ENCODE assay signal across 22 cellular contexts in genomic region chr22:26574001-26574723, GRCh38. TPM values are rescaled to one million over a fixed set of nuclear protein-coding genes. Genes with fewer than 3 reads are reported as not detected.
A peak's percentile ranks its signal among the peaks of the same experiment; 100 is the strongest.
DNase-seq lines count a peak whose midpoint lies in the region; ATAC-seq and TF ChIP-seq lines count a peak whose summit lies in the region.
"Had no signal": no experiment of that assay in that cellular context is flagged by ENCODE, and none has a peak within 500 bp of the region (broad histone marks: within the 10 kb centered on the region; RNA-seq: fewer than 3 reads in every experiment).

No MANE protein-coding gene starts in this region.

- peak overlapping the region; percentile 27 for H3K27ac Mint-ChIP-seq in activated CD4-positive, alpha-beta T cell treated with anti-CD3 and anti-CD28 coated beads for 36 hours
- no peak overlapping the region for H3K27ac Mint-ChIP-seq in activated CD4-positive, alpha-beta T cell treated with anti-CD3 and anti-CD28 coated beads, Interleukin-2, amount 10 ng/mL, durations not matched to agents 7 days and 5 days
- H3K27ac Mint-ChIP-seq in activated T-helper 17 cell treated with anti-CD3 and anti-CD28 coated beads, Interleukin-2, amount 50 U/mL, for 72 hours: peak overlapping the region; percentile 9
- H3K27ac Mint-ChIP-seq: T-helper 2 cell treated with Interferon-gamma antibody and Interleukin-4, amounts not matched to agents 5 μg/mL and 100 μg/mL, for 36 hours had no signal

- 57 to 78% methylated on average over 3 to 7 of the region's 7 CpGs for WGBS in upper lobe of left lung, 2 donors
- WGBS in sigmoid colon, 2 donors: 79 to 82% methylated on average over 7 of the region's 7 CpGs

- intact Hi-C loops in activated CD4-positive, alpha-beta T cell treated with anti-CD3 and anti-CD28 coated beads for 36 hours (cut with DNase I, micrococcal nuclease): no loop called here
- intact Hi-C loops in left lung (cut with DNase I): no loop called here
- intact Hi-C loops in sigmoid colon (cut with DNase I): no loop called here

- no peak overlapping the region for H3K4me3 Mint-ChIP-seq in activated CD4-positive, alpha-beta T cell treated with anti-CD3 and anti-CD28 coated beads for 36 hours
- H3K4me3 Mint-ChIP-seq in activated CD4-positive, alpha-beta T cell treated with anti-CD3 and anti-CD28 coated beads, Interleukin-2, amount 10 ng/mL, durations not matched to agents 7 days and 5 days: no peak overlapping the region
- no peak overlapping the region for H3K4me3 Mint-ChIP-seq in activated T-helper 17 cell treated with anti-CD3 and anti-CD28 coated beads, Interleukin-2, amount 50 U/mL, for 72 hours
- H3K4me3 Mint-ChIP-seq: T-helper 2 cell treated with Interferon-gamma antibody and Interleukin-4, amounts not matched to agents 5 μg/mL and 100 μg/mL, for 36 hours had no signal

- no peaks in the 10 kb centered on the region for H3K9me3 Mint-ChIP-seq in activated CD4-positive, alpha-beta T cell treated with anti-CD3 and anti-CD28 coated beads for 36 hours (ENCODE audit: low read depth)
- no peaks in the 10 kb centered on the region for H3K9me3 Mint-ChIP-seq in activated CD4-positive, alpha-beta T cell treated with anti-CD3 and anti-CD28 coated beads, Interleukin-2, amount 10 ng/mL, durations not matched to agents 7 days and 5 days
- H3K9me3 Mint-ChIP-seq in activated T-helper 17 cell treated with anti-CD3 and anti-CD28 coated beads, Interleukin-2, amount 50 U/mL, for 72 hours: no peaks in the 10 kb centered on the region
- H3K9me3 Mint-ChIP-seq: T-helper 2 cell treated with Interferon-gamma antibody and Interleukin-4, amounts not matched to agents 5 μg/mL and 100 μg/mL, for 36 hours had no signal

- H3K4me3 ChIP-seq in left lung (no peak overlapping the region), upper lobe of left lung (no peak overlapping the region), sigmoid colon (no peak overlapping the region)
- H3K4me3 ChIP-seq: MG63, PC-9, SJCRH30 had no signal

- H3K9me3 ChIP-seq in left lung: no peaks in the 10 kb centered on the region
- H3K9me3 ChIP-seq in upper lobe of left lung: no peaks in the 10 kb centered on the region
- H3K9me3 ChIP-seq in sigmoid colon: no peaks in the 10 kb centered on the region
- H3K9me3 ChIP-seq: BE2C, MG63, SJCRH30 had no signal

- H3K36me3 ChIP-seq in left lung (peaks cover 0 to 4% of the 10 kb centered on the region in 2 donors), upper lobe of left lung (no peaks in the 10 kb centered on the region), sigmoid colon (no peaks in the 10 kb centered on the region)
- H3K36me3 ChIP-seq: BE2C, MG63, SJCRH30 had no signal

- POLR2A ChIA-PET in activated CD4-positive, alpha-beta T cell treated with anti-CD3 and anti-CD28 coated beads for 36 hours (lab: Charles Lee): no interaction called here
- POLR2A ChIA-PET in activated CD4-positive, alpha-beta T cell treated with anti-CD3 and anti-CD28 coated beads, Interleukin-2, amount 10 ng/mL, durations not matched to agents 7 days and 5 days (lab: Charles Lee): no interaction called here

- no peak for DNase-seq in activated CD4-positive, alpha-beta T cell treated with anti-CD3 and anti-CD28 coated beads for 36 hours
- no peak for DNase-seq in activated CD4-positive, alpha-beta T cell treated with anti-CD3 and anti-CD28 coated beads, Interleukin-2, amount 10 ng/mL, durations not matched to agents 7 days and 5 days
- DNase-seq in left lung: no peak
- no peak for DNase-seq in upper lobe of left lung
- no peak for DNase-seq in ecto neural progenitor cell (ENCODE audit: low spot score)
- DNase-seq in sigmoid colon: no peak
- DNase-seq in cerebellum (ENCODE audit: low spot score): no peak
- DNase-seq: activated CD4-positive, CD25-positive, alpha-beta regulatory T cell treated with anti-CD3 and anti-CD28 coated beads, Interleukin-2, amount 50 U/mL, for 72 hours; activated effector memory CD4-positive, alpha-beta T cell treated with Interleukin-2 at 50 U/mL for 16 hours; aorta; BE2C; GOT3; MG63; NCI-H82; PC-9; SJCRH30; stimulated activated CD4-positive, alpha-beta T cell treated with anti-CD3 and anti-CD28 coated beads, Interleukin-2, amount 100 ng/mL, for 24 hours had no signal

- CTCF ChIA-PET in activated CD4-positive, alpha-beta T cell treated with anti-CD3 and anti-CD28 coated beads for 36 hours (lab: Charles Lee): interaction anchor here (0.5 kb wide), 1 partner anchor 23 kb away, joined by 3 read pairs; no protein-coding TSS in a partner anchor
- CTCF ChIA-PET in activated CD4-positive, alpha-beta T cell treated with anti-CD3 and anti-CD28 coated beads, Interleukin-2, amount 10 ng/mL, durations not matched to agents 7 days and 5 days (lab: Charles Lee): no interaction called here

- H3K27ac ChIP-seq in left lung (peak overlapping the region; percentile 70 to 86), upper lobe of left lung (peak overlapping the region; percentile 45 to 91 (median 80)), sigmoid colon (peak overlapping the region in 2 of 4 donors; percentile 32 to 42)
- H3K27ac ChIP-seq: 22Rv1, PC-9, SJCRH30 had no signal

- no peak for ATAC-seq in activated CD4-positive, alpha-beta T cell treated with anti-CD3 and anti-CD28 coated beads for 36 hours
- ATAC-seq in activated T-helper 17 cell treated with anti-CD3 and anti-CD28 coated beads, Interleukin-2, amount 50 U/mL, for 72 hours (replicated peaks): no peak
- ATAC-seq in left lung: no peak
- ATAC-seq in upper lobe of left lung (ENCODE audit: low FRiP score in 2 of 2): no peak

- peaks cover 18% of the 10 kb centered on the region for H3K4me1 Mint-ChIP-seq in activated CD4-positive, alpha-beta T cell treated with anti-CD3 and anti-CD28 coated beads for 36 hours
- H3K4me1 Mint-ChIP-seq in activated CD4-positive, alpha-beta T cell treated with anti-CD3 and anti-CD28 coated beads, Interleukin-2, amount 10 ng/mL, durations not matched to agents 7 days and 5 days: peaks cover 44% of the 10 kb centered on the region
- peaks cover 29% of the 10 kb centered on the region for H3K4me1 Mint-ChIP-seq in activated T-helper 17 cell treated with anti-CD3 and anti-CD28 coated beads, Interleukin-2, amount 50 U/mL, for 72 hours

- no peak for TF ChIP-seq EP300 in upper lobe of left lung (IDR thresholded peaks at IDR 0.05)
- no peak for TF ChIP-seq EP300 in sigmoid colon (IDR thresholded peaks at IDR 0.05)

- no peaks in the 10 kb centered on the region for H3K27me3 ChIP-seq in left lung
- H3K27me3 ChIP-seq in upper lobe of left lung: no peaks in the 10 kb centered on the region
- H3K27me3 ChIP-seq in sigmoid colon: no peaks in the 10 kb centered on the region
- H3K27me3 ChIP-seq: BE2C, MG63, SJCRH30 had no signal

- TF ChIP-seq CTCF in left lung (IDR thresholded peaks at IDR 0.05) (no peak), upper lobe of left lung (IDR thresholded peaks at IDR 0.05) (no peak), sigmoid colon (IDR thresholded peaks at IDR 0.05) (no peak)

- H3K27me3 Mint-ChIP-seq in activated CD4-positive, alpha-beta T cell treated with anti-CD3 and anti-CD28 coated beads for 36 hours: no peaks in the 10 kb centered on the region
- H3K27me3 Mint-ChIP-seq in activated CD4-positive, alpha-beta T cell treated with anti-CD3 and anti-CD28 coated beads, Interleukin-2, amount 10 ng/mL, durations not matched to agents 7 days and 5 days: no peaks in the 10 kb centered on the region
- H3K27me3 Mint-ChIP-seq in activated T-helper 17 cell treated with anti-CD3 and anti-CD28 coated beads, Interleukin-2, amount 50 U/mL, for 72 hours: no peaks in the 10 kb centered on the region

- TF ChIP-seq POLR2A in upper lobe of left lung (IDR thresholded peaks at IDR 0.05): no peak
- no peak for TF ChIP-seq POLR2A in sigmoid colon (IDR thresholded peaks at IDR 0.05)

- peaks cover 6% of the 10 kb centered on the region for H3K36me3 Mint-ChIP-seq in activated CD4-positive, alpha-beta T cell treated with anti-CD3 and anti-CD28 coated beads for 36 hours (ENCODE audit: low read depth)
- H3K36me3 Mint-ChIP-seq in activated CD4-positive, alpha-beta T cell treated with anti-CD3 and anti-CD28 coated beads, Interleukin-2, amount 10 ng/mL, durations not matched to agents 7 days and 5 days (ENCODE audit: low read depth): peaks cover 13% of the 10 kb centered on the region
- peaks cover 21% of the 10 kb centered on the region for H3K36me3 Mint-ChIP-seq in activated T-helper 17 cell treated with anti-CD3 and anti-CD28 coated beads, Interleukin-2, amount 50 U/mL, for 72 hours (ENCODE audit: low read depth)

- peaks cover 9 to 97% of the 10 kb centered on the region in 2 donors for H3K4me1 ChIP-seq in left lung
- peaks cover 61 to 80% (median 67%) of the 10 kb centered on the region in 4 donors for H3K4me1 ChIP-seq in upper lobe of left lung
- H3K4me1 ChIP-seq in sigmoid colon: peaks cover 0 to 9% (median 0%) of the 10 kb centered on the region in 4 donors
- H3K4me1 ChIP-seq: BE2C, SJCRH30 had no signal

RNA-seq across cellular contexts. Expression of gene TPST2, which starts 15.8 kb away (rescaled TPM):
- 10 to 100 TPM; 17.4 to 18.3 TPM for total RNA-seq in activated CD4-positive, alpha-beta T cell treated with anti-CD3 and anti-CD28 coated beads for 36 hours
- 10 to 100 TPM; 25.9 to 26.3 TPM for total RNA-seq in activated CD4-positive, alpha-beta T cell treated with anti-CD3 and anti-CD28 coated beads, Interleukin-2, amount 10 ng/mL, durations not matched to agents 7 days and 5 days
- 10 to 100 TPM; 23.2 to 27.5 TPM for total RNA-seq in activated T-helper 17 cell treated with anti-CD3 and anti-CD28 coated beads, Interleukin-2, amount 50 U/mL, for 72 hours
- total RNA-seq in left lung (10 to 100 TPM; 51.4 to 69.0 TPM), upper lobe of left lung (100 to 1,000 TPM in 2 of 6 donors, 10 to 100 TPM in 4; 50.5 to 253 (median 95.8) TPM), sigmoid colon (10 to 100 TPM; 15.9 to 24.3 (median 17.2) TPM), cerebellum (8.3 TPM)
- 10 to 100 TPM in 1 of 3 donors, 1 to 10 TPM in 2; 5.1 to 13.8 (median 5.4) TPM for polyA plus RNA-seq in sigmoid colon

RNA-seq across cellular contexts. Expression of gene CRYBB1, which starts 43.7 kb away (rescaled TPM):
- not detected for total RNA-seq in activated CD4-positive, alpha-beta T cell treated with anti-CD3 and anti-CD28 coated beads for 36 hours
- not detected for total RNA-seq in activated CD4-positive, alpha-beta T cell treated with anti-CD3 and anti-CD28 coated beads, Interleukin-2, amount 10 ng/mL, durations not matched to agents 7 days and 5 days
- total RNA-seq in activated T-helper 17 cell treated with anti-CD3 and anti-CD28 coated beads, Interleukin-2, amount 50 U/mL, for 72 hours: not detected
- total RNA-seq in left lung (1 to 10 TPM; 1.0 to 1.3 TPM), upper lobe of left lung (under 1 TPM in 2 of 6 donors, not detected in 4; 0.26 to 0.81 TPM), sigmoid colon (1 to 10 TPM in 1 of 4 donors, under 1 TPM in 1, not detected in 2; 0.82 to 1.8 TPM), cerebellum (0.27 TPM)
- polyA plus RNA-seq in sigmoid colon: 1 to 10 TPM in 1 of 3 donors, under 1 TPM in 1, not detected in 1; 0.47 to 3.0 TPM
- total RNA-seq: osteocyte, PC-9 had no signal

RNA-seq across cellular contexts. Expression of gene CRYBA4, which starts 47.6 kb away (rescaled TPM):
- total RNA-seq in activated CD4-positive, alpha-beta T cell treated with anti-CD3 and anti-CD28 coated beads for 36 hours: not detected
- not detected for total RNA-seq in activated CD4-positive, alpha-beta T cell treated with anti-CD3 and anti-CD28 coated beads, Interleukin-2, amount 10 ng/mL, durations not matched to agents 7 days and 5 days
- 1 to 10 TPM in 1 of 2 donors, not detected in 1; 1.2 TPM for total RNA-seq in activated T-helper 17 cell treated with anti-CD3 and anti-CD28 coated beads, Interleukin-2, amount 50 U/mL, for 72 hours
- total RNA-seq in left lung (not detected), upper lobe of left lung (not detected), sigmoid colon (not detected), cerebellum (not detected)
- not detected for polyA plus RNA-seq in sigmoid colon
- total RNA-seq: aorta, osteocyte, PC-9, subcutaneous adipose tissue had no signal
- polyA plus RNA-seq: aorta had no signal
